ENCODE assay signal across 8 cellular contexts in genomic region chr4:56465599-56466295, GRCh38.
DNase-seq lines count a peak whose midpoint lies in the region; ATAC-seq and TF ChIP-seq lines count a peak whose summit lies in the region.

No MANE protein-coding gene starts in this region.

- H2AFZ ChIP-seq in parathyroid adenoma = no peak overlapping the region

- DNase-seq in GM03348 (ENCODE audit: low spot score) (peak; percentile 4), NT2/D1 (ENCODE audit: low read depth, low spot score) (no peak), NCI-H446 treated with DMSO at 0.1 percent for 48 hours (lab: John Stamatoyannopoulos, UW) (no peak)
- DNase-seq in effector memory CD4-positive, alpha-beta T cell = no peak
- DNase-seq in central memory CD4-positive, alpha-beta T cell = no peak

- ATAC-seq in GM21381 (IDR thresholded peaks at IDR 0.05; ENCODE audit: unreplicated experiment) = no peak
- no peak for ATAC-seq in HG02870 (IDR thresholded peaks at IDR 0.05; ENCODE audit: unreplicated experiment)

- TF ChIP-seq CTCF in parathyroid adenoma (IDR thresholded peaks at IDR 0.05) = no peak

- peaks cover 4% of the 10 kb centered on the region for H3K79me2 ChIP-seq in parathyroid adenoma

- H3K4me2 ChIP-seq in parathyroid adenoma (ENCODE audit: low read length) = peak overlapping the region; percentile 74

- H3K36me3 ChIP-seq in NT2/D1 (ENCODE audit: insufficient read depth, insufficient read length, low read length) = peaks cover 36% of the 10 kb centered on the region
- H3K36me3 ChIP-seq in effector memory CD4-positive, alpha-beta T cell (ENCODE audit: control insufficient read depth, insufficient read depth, low read length) = peaks cover 1% of the 10 kb centered on the region
- H3K36me3 ChIP-seq in parathyroid adenoma (ENCODE audit: control insufficient read depth, insufficient read depth, low read length) = no peaks in the 10 kb centered on the region

- H3K4me1 ChIP-seq in NT2/D1 (ENCODE audit: insufficient read depth, insufficient read length) (no peaks in the 10 kb centered on the region), parathyroid adenoma (peaks cover 5% of the 10 kb centered on the region)
- peaks cover 24% of the 10 kb centered on the region for H3K4me1 ChIP-seq in effector memory CD4-positive, alpha-beta T cell (ENCODE audit: control insufficient read depth, insufficient read depth, low read length, poor library complexity, severe bottlenecking)

- H3K27me3 ChIP-seq in NT2/D1 (ENCODE audit: insufficient read depth, insufficient read length) (no peaks in the 10 kb centered on the region), parathyroid adenoma (ENCODE audit: control insufficient read depth, insufficient read depth, low read length) (no peaks in the 10 kb centered on the region)
- H3K27me3 ChIP-seq in effector memory CD4-positive, alpha-beta T cell (replicated peaks; ENCODE audit: control insufficient read depth, insufficient read depth, low read length, poor library complexity, severe bottlenecking) = no peaks in the 10 kb centered on the region

- H3K4me3 ChIP-seq in NT2/D1 (ENCODE audit: insufficient read length, low read depth) (peak overlapping the region; percentile 90), parathyroid adenoma (ENCODE audit: low read depth, low read length) (no peak overlapping the region)
- peak overlapping the region; percentile 97 for H3K4me3 ChIP-seq in effector memory CD4-positive, alpha-beta T cell (ENCODE audit: insufficient read depth, low read depth, low read length, poor library complexity, severe bottlenecking)

- H3K9me3 ChIP-seq in NT2/D1 (ENCODE audit: insufficient read depth, low read length) = no peaks in the 10 kb centered on the region
- no peaks in the 10 kb centered on the region for H3K9me3 ChIP-seq in effector memory CD4-positive, alpha-beta T cell (ENCODE audit: control insufficient read depth, low read length)
- no peaks in the 10 kb centered on the region for H3K9me3 ChIP-seq in parathyroid adenoma (ENCODE audit: control insufficient read depth, low read length)

- no peak overlapping the region for H3K27ac ChIP-seq in effector memory CD4-positive, alpha-beta T cell (ENCODE audit: insufficient read depth, low read length, poor library complexity, severe bottlenecking)
- H3K27ac ChIP-seq in parathyroid adenoma = no peak overlapping the region

- peak overlapping the region; percentile 68 for H3K9ac ChIP-seq in NT2/D1 (ENCODE audit: insufficient read length, low read depth)
- no peak overlapping the region for H3K9ac ChIP-seq in parathyroid adenoma
